ENCODE assay signal across 1 cellular context in the genomic region with DNA sequence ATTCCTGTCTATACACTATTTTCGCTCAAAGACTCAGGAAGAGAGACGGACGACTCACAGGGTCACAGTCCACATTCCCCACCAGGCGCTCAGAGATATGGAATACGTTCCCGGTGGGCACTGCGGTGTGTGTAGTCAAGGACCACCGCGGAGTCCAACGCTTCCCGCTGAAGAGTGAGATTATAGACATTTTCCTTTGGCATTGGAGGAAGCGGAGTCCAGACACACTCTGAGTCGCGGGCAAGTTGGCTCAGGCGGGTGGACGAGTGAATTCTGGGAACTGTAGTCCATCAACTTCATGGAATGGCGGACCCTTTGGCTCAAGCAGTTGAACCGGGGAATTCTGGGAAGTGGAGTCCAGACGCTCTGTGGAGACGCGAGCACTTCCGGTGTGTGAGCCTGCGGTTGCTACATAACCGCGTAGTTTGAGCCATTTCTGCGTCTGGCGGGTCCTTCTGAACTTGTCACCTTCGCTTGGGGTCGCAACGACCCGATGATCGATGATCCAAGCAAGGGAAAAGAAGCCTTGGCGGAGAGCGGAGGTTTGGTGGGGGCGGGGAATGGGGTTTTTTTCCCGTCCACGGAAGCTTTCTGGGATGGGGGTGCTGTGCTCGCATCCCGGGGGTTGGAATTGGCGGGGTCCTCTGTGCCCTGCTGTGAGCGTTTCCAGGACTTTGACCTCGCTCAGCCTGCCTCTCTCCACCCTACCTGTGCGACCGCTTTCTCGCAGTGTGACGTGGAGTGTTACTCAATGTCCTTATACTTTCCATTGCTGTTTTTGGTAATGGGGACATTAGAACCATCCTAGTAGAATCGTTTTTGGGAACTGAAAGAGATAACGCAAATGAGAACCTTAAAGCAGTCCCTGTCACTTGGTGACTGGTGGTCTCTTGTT.
TF ChIP-seq lines count a peak whose summit lies in the region.

A gene (plus strand): TSS at position 392 of the 895 bp plus-strand sequence. CDS start 4,122 bp downstream, outside the sequence.

TF ChIP-seq in K562, 482 proteins besides CTCF, POLR2A, EP300 and RAD21 (continued from another document and continues in another):
- TF ChIP-seq, protein P1, sequence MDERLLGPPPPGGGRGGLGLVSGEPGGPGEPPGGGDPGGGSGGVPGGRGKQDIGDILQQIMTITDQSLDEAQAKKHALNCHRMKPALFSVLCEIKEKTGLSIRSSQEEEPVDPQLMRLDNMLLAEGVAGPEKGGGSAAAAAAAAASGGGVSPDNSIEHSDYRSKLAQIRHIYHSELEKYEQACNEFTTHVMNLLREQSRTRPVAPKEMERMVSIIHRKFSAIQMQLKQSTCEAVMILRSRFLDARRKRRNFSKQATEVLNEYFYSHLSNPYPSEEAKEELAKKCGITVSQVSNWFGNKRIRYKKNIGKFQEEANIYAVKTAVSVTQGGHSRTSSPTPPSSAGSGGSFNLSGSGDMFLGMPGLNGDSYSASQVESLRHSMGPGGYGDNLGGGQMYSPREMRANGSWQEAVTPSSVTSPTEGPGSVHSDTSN (CRISPR knock-in tag; IDR thresholded peaks at IDR 0.05; ENCODE audit: low read depth) = no peak
- TF ChIP-seq, protein P1 (tag; conservative IDR thresholded peaks at IDR 0.05; ENCODE audit: low read depth) = no peak
- TF ChIP-seq NCOA2 (IDR thresholded peaks at IDR 0.05; ENCODE audit: partially characterized antibody in 2 of 2) (no peak), ZKSCAN3 (CRISPR knock-in tag; IDR thresholded peaks at IDR 0.05) (no peak), NCOA1 (IDR thresholded peaks at IDR 0.05; ENCODE audit: low read depth) (0 out of 2 replicates have a peak, but pooled peaks have one; percentile 14), TARDBP (IDR thresholded peaks at IDR 0.05) (no peak), GABPB1 (CRISPR knock-in tag; IDR thresholded peaks at IDR 0.05) (peak; percentile 93), EGR1 (conservative IDR thresholded peaks at IDR 0.05) (no peak), PHB (CRISPR knock-in tag; IDR thresholded peaks at IDR 0.05) (no peak), BRD9 (IDR thresholded peaks at IDR 0.05; ENCODE audit: low read depth, partially characterized antibody) (no peak), SIRT6 (IDR thresholded peaks at IDR 0.05; ENCODE audit: low read depth, low read length) (no peak), SREBF1 (IDR thresholded peaks at IDR 0.05; ENCODE audit: borderline replicate concordance, low read depth, low read length) (no peak), ZBED1 (IDR thresholded peaks at IDR 0.05) (no peak), TEAD2 (tag; IDR thresholded peaks at IDR 0.05) (no peak), ZKSCAN1 (IDR thresholded peaks at IDR 0.05; ENCODE audit: low read depth, low read length) (no peak), JUNB (CRISPR knock-in tag; conservative IDR thresholded peaks at IDR 0.05) (no peak), HEY1 (CRISPR knock-in tag; IDR thresholded peaks at IDR 0.05; ENCODE audit: borderline replicate concordance) (no peak), KDM4B (IDR thresholded peaks at IDR 0.05; ENCODE audit: borderline replicate concordance in 2 of 2, low read depth in 1 of 2) (no peak), GTF2F1 (IDR thresholded peaks at IDR 0.05; ENCODE audit: low read depth, low read length) (no peak), C11orf30 (IDR thresholded peaks at IDR 0.05; ENCODE audit: low read depth) (no peak), PURB (CRISPR knock-in tag; IDR thresholded peaks at IDR 0.05; ENCODE audit: low read depth) (no peak), KDM2B (CRISPR knock-in tag; IDR thresholded peaks at IDR 0.05) (no peak), FOXJ3 (CRISPR knock-in tag; IDR thresholded peaks at IDR 0.05) (no peak), ZNF586 (CRISPR knock-in tag; conservative IDR thresholded peaks at IDR 0.05) (no peak), FOSL1 (tag; conservative IDR thresholded peaks at IDR 0.05) (peak; percentile 47; the same call in 1 of the 2 replicates), DIDO1 (tag; IDR thresholded peaks at IDR 0.05; ENCODE audit: low read depth) (peak; percentile 79), ZNF584 (CRISPR knock-in tag; IDR thresholded peaks at IDR 0.05; ENCODE audit: low read depth) (no peak), HNRNPL (IDR thresholded peaks at IDR 0.05; ENCODE audit: low read depth, low read length) (no peak), MTA3 (IDR thresholded peaks at IDR 0.05; ENCODE audit: borderline replicate concordance) (no peak), ETS2 (tag; IDR thresholded peaks at IDR 0.05; ENCODE audit: borderline replicate concordance, poor library complexity, severe bottlenecking) (no peak), FOXK1 (CRISPR knock-in tag; IDR thresholded peaks at IDR 0.05; ENCODE audit: borderline replicate concordance) (no peak), MCM3 (IDR thresholded peaks at IDR 0.05) (no peak), POLR2B (IDR thresholded peaks at IDR 0.05; ENCODE audit: low read depth, partially characterized antibody) (no peak), KAT7 (CRISPR knock-in tag; IDR thresholded peaks at IDR 0.05; ENCODE audit: borderline replicate concordance) (no peak)
- TF ChIP-seq, protein P2, sequence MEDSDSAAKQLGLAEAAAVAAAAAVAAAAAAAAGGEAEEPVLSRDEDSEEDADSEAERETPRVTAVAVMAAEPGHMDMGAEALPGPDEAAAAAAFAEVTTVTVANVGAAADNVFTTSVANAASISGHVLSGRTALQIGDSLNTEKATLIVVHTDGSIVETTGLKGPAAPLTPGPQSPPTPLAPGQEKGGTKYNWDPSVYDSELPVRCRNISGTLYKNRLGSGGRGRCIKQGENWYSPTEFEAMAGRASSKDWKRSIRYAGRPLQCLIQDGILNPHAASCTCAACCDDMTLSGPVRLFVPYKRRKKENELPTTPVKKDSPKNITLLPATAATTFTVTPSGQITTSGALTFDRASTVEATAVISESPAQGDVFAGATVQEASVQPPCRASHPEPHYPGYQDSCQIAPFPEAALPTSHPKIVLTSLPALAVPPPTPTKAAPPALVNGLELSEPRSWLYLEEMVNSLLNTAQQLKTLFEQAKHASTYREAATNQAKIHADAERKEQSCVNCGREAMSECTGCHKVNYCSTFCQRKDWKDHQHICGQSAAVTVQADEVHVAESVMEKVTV (CRISPR knock-in tag; IDR thresholded peaks at IDR 0.05) = no peak
- TF ChIP-seq, protein P3, sequence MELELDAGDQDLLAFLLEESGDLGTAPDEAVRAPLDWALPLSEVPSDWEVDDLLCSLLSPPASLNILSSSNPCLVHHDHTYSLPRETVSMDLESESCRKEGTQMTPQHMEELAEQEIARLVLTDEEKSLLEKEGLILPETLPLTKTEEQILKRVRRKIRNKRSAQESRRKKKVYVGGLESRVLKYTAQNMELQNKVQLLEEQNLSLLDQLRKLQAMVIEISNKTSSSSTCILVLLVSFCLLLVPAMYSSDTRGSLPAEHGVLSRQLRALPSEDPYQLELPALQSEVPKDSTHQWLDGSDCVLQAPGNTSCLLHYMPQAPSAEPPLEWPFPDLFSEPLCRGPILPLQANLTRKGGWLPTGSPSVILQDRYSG (tag; conservative IDR thresholded peaks at IDR 0.05; ENCODE audit: low read depth) = no peak
- TF ChIP-seq, protein P4, sequence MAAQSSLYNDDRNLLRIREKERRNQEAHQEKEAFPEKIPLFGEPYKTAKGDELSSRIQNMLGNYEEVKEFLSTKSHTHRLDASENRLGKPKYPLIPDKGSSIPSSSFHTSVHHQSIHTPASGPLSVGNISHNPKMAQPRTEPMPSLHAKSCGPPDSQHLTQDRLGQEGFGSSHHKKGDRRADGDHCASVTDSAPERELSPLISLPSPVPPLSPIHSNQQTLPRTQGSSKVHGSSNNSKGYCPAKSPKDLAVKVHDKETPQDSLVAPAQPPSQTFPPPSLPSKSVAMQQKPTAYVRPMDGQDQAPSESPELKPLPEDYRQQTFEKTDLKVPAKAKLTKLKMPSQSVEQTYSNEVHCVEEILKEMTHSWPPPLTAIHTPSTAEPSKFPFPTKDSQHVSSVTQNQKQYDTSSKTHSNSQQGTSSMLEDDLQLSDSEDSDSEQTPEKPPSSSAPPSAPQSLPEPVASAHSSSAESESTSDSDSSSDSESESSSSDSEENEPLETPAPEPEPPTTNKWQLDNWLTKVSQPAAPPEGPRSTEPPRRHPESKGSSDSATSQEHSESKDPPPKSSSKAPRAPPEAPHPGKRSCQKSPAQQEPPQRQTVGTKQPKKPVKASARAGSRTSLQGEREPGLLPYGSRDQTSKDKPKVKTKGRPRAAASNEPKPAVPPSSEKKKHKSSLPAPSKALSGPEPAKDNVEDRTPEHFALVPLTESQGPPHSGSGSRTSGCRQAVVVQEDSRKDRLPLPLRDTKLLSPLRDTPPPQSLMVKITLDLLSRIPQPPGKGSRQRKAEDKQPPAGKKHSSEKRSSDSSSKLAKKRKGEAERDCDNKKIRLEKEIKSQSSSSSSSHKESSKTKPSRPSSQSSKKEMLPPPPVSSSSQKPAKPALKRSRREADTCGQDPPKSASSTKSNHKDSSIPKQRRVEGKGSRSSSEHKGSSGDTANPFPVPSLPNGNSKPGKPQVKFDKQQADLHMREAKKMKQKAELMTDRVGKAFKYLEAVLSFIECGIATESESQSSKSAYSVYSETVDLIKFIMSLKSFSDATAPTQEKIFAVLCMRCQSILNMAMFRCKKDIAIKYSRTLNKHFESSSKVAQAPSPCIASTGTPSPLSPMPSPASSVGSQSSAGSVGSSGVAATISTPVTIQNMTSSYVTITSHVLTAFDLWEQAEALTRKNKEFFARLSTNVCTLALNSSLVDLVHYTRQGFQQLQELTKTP (IDR thresholded peaks at IDR 0.05; ENCODE audit: low read depth in 1 of 2, partially characterized antibody in 2 of 2) = peak in 1 of 2 experiments; percentile 96
- TF ChIP-seq, protein P5, sequence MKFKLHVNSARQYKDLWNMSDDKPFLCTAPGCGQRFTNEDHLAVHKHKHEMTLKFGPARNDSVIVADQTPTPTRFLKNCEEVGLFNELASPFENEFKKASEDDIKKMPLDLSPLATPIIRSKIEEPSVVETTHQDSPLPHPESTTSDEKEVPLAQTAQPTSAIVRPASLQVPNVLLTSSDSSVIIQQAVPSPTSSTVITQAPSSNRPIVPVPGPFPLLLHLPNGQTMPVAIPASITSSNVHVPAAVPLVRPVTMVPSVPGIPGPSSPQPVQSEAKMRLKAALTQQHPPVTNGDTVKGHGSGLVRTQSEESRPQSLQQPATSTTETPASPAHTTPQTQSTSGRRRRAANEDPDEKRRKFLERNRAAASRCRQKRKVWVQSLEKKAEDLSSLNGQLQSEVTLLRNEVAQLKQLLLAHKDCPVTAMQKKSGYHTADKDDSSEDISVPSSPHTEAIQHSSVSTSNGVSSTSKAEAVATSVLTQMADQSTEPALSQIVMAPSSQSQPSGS (CRISPR knock-in tag; IDR thresholded peaks at IDR 0.05) = no peak
- TF ChIP-seq, protein P6, sequence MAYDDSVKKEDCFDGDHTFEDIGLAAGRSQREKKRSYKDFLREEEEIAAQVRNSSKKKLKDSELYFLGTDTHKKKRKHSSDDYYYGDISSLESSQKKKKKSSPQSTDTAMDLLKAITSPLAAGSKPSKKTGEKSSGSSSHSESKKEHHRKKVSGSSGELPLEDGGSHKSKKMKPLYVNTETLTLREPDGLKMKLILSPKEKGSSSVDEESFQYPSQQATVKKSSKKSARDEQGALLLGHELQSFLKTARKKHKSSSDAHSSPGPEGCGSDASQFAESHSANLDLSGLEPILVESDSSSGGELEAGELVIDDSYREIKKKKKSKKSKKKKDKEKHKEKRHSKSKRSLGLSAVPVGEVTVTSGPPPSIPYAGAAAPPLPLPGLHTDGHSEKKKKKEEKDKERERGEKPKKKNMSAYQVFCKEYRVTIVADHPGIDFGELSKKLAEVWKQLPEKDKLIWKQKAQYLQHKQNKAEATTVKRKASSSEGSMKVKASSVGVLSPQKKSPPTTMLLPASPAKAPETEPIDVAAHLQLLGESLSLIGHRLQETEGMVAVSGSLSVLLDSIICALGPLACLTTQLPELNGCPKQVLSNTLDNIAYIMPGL (CRISPR knock-in tag; IDR thresholded peaks at IDR 0.05) = no peak
- TF ChIP-seq, protein P7, sequence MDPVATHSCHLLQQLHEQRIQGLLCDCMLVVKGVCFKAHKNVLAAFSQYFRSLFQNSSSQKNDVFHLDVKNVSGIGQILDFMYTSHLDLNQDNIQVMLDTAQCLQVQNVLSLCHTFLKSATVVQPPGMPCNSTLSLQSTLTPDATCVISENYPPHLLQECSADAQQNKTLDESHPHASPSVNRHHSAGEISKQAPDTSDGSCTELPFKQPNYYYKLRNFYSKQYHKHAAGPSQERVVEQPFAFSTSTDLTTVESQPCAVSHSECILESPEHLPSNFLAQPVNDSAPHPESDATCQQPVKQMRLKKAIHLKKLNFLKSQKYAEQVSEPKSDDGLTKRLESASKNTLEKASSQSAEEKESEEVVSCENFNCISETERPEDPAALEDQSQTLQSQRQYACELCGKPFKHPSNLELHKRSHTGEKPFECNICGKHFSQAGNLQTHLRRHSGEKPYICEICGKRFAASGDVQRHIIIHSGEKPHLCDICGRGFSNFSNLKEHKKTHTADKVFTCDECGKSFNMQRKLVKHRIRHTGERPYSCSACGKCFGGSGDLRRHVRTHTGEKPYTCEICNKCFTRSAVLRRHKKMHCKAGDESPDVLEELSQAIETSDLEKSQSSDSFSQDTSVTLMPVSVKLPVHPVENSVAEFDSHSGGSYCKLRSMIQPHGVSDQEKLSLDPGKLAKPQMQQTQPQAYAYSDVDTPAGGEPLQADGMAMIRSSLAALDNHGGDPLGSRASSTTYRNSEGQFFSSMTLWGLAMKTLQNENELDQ (CRISPR knock-in tag; IDR thresholded peaks at IDR 0.05; ENCODE audit: borderline replicate concordance) = no peak
- TF ChIP-seq, protein P8, sequence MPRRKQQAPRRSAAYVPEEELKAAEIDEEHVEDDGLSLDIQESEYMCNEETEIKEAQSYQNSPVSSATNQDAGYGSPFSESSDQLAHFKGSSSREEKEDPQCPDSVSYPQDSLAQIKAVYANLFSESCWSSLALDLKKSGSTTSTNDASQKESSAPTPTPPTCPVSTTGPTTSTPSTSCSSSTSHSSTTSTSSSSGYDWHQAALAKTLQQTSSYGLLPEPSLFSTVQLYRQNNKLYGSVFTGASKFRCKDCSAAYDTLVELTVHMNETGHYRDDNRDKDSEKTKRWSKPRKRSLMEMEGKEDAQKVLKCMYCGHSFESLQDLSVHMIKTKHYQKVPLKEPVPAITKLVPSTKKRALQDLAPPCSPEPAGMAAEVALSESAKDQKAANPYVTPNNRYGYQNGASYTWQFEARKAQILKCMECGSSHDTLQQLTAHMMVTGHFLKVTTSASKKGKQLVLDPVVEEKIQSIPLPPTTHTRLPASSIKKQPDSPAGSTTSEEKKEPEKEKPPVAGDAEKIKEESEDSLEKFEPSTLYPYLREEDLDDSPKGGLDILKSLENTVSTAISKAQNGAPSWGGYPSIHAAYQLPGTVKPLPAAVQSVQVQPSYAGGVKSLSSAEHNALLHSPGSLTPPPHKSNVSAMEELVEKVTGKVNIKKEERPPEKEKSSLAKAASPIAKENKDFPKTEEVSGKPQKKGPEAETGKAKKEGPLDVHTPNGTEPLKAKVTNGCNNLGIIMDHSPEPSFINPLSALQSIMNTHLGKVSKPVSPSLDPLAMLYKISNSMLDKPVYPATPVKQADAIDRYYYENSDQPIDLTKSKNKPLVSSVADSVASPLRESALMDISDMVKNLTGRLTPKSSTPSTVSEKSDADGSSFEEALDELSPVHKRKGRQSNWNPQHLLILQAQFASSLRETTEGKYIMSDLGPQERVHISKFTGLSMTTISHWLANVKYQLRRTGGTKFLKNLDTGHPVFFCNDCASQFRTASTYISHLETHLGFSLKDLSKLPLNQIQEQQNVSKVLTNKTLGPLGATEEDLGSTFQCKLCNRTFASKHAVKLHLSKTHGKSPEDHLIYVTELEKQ (CRISPR knock-in tag; IDR thresholded peaks at IDR 0.05) = no peak
